Comparison of ENCODE assay signal across 1 cellular context in the genomic region with DNA sequence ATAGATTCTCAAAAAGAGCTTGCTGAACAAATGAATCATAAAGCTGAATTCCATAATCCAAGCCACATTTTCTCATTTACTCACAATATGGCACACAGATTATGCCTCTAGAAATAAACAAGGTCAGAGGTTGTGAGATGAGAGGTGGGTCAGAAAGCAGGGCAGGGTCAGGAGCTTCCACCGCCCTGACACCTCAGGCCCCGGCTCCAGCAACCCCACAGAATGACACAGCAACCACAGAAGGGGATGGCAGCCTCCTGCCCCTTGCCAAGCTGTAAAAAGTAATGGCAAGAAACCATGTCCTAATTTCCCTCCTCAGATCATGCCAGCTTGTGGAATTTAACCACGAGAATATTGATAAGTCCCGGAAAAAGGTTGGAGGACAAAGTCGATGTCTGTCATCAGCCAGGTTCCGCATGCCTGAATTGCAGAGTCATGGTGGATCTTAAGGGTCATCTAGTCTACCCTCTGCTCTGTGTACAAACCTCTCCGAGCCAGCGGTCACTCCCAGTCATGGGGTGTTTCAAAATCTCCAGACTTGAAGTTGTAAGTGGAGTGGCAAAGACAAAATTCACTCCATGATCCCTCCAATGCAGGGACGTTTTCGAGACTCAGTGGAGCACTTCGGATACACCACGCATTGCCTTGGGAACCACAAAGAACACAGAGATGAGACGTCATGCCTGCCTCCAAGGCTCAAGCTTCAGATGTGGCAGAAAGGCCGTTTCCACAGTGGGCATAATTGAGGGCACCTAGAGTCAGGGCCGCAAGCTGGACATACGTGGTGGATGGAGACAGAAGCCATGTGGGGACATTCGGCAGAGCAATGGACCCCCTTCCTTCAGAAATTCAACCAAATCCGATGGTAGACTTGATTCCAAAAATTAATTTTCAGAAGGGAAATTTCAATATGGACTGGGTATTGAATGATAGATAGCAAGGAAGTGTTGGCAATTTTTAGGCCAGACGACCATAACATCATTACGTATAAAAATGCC.
TF ChIP-seq lines count a peak whose summit lies in the region.

No MANE protein-coding gene starts in this region.

TF ChIP-seq in HepG2, 621 proteins besides CTCF, POLR2A, EP300 and RAD21 (continued from another document and continues in another):
- TF ChIP-seq, protein P1, sequence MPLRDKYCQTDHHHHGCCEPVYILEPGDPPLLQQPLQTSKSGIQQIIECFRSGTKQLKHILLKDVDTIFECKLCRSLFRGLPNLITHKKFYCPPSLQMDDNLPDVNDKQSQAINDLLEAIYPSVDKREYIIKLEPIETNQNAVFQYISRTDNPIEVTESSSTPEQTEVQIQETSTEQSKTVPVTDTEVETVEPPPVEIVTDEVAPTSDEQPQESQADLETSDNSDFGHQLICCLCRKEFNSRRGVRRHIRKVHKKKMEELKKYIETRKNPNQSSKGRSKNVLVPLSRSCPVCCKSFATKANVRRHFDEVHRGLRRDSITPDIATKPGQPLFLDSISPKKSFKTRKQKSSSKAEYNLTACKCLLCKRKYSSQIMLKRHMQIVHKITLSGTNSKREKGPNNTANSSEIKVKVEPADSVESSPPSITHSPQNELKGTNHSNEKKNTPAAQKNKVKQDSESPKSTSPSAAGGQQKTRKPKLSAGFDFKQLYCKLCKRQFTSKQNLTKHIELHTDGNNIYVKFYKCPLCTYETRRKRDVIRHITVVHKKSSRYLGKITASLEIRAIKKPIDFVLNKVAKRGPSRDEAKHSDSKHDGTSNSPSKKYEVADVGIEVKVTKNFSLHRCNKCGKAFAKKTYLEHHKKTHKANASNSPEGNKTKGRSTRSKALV (CRISPR knock-in tag; IDR thresholded peaks at IDR 0.05), result no peak
- TF ChIP-seq, protein P2, sequence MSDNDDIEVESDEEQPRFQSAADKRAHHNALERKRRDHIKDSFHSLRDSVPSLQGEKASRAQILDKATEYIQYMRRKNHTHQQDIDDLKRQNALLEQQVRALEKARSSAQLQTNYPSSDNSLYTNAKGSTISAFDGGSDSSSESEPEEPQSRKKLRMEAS (IDR thresholded peaks at IDR 0.05), result peak; percentile 87
- no peak for TF ChIP-seq ZMYM4 (CRISPR knock-in tag; IDR thresholded peaks at IDR 0.05)
- TF ChIP-seq ZNF317 (CRISPR knock-in tag; IDR thresholded peaks at IDR 0.05), result no peak
- TF ChIP-seq, protein P3, sequence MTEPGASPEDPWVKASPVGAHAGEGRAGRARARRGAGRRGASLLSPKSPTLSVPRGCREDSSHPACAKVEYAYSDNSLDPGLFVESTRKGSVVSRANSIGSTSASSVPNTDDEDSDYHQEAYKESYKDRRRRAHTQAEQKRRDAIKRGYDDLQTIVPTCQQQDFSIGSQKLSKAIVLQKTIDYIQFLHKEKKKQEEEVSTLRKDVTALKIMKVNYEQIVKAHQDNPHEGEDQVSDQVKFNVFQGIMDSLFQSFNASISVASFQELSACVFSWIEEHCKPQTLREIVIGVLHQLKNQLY (CRISPR knock-in tag; IDR thresholded peaks at IDR 0.05), result 0 out of 2 replicates have a peak, but pooled peaks have one; percentile 69
- TF ChIP-seq ZNF441 (CRISPR knock-in tag; IDR thresholded peaks at IDR 0.05; ENCODE audit: borderline replicate concordance), result no peak
- TF ChIP-seq, protein P4, sequence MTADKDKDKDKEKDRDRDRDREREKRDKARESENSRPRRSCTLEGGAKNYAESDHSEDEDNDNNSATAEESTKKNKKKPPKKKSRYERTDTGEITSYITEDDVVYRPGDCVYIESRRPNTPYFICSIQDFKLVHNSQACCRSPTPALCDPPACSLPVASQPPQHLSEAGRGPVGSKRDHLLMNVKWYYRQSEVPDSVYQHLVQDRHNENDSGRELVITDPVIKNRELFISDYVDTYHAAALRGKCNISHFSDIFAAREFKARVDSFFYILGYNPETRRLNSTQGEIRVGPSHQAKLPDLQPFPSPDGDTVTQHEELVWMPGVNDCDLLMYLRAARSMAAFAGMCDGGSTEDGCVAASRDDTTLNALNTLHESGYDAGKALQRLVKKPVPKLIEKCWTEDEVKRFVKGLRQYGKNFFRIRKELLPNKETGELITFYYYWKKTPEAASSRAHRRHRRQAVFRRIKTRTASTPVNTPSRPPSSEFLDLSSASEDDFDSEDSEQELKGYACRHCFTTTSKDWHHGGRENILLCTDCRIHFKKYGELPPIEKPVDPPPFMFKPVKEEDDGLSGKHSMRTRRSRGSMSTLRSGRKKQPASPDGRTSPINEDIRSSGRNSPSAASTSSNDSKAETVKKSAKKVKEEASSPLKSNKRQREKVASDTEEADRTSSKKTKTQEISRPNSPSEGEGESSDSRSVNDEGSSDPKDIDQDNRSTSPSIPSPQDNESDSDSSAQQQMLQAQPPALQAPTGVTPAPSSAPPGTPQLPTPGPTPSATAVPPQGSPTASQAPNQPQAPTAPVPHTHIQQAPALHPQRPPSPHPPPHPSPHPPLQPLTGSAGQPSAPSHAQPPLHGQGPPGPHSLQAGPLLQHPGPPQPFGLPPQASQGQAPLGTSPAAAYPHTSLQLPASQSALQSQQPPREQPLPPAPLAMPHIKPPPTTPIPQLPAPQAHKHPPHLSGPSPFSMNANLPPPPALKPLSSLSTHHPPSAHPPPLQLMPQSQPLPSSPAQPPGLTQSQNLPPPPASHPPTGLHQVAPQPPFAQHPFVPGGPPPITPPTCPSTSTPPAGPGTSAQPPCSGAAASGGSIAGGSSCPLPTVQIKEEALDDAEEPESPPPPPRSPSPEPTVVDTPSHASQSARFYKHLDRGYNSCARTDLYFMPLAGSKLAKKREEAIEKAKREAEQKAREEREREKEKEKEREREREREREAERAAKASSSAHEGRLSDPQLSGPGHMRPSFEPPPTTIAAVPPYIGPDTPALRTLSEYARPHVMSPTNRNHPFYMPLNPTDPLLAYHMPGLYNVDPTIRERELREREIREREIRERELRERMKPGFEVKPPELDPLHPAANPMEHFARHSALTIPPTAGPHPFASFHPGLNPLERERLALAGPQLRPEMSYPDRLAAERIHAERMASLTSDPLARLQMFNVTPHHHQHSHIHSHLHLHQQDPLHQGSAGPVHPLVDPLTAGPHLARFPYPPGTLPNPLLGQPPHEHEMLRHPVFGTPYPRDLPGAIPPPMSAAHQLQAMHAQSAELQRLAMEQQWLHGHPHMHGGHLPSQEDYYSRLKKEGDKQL (CRISPR knock-in tag; IDR thresholded peaks at IDR 0.05; ENCODE audit: low read depth), result no peak
- peak; percentile 87 for TF ChIP-seq ZSCAN29 (CRISPR knock-in tag; conservative IDR thresholded peaks at IDR 0.05)
- no peak for TF ChIP-seq EZH2 (conservative IDR thresholded peaks at IDR 0.05; ENCODE audit: low read depth, low read length)
- no peak for TF ChIP-seq ZNF720 (CRISPR knock-in tag; IDR thresholded peaks at IDR 0.05)
- peak; percentile 72; the same call in 1 of the 2 replicates for TF ChIP-seq MEIS1 (CRISPR knock-in tag; IDR thresholded peaks at IDR 0.05; ENCODE audit: borderline replicate concordance)
- TF ChIP-seq, protein P5, sequence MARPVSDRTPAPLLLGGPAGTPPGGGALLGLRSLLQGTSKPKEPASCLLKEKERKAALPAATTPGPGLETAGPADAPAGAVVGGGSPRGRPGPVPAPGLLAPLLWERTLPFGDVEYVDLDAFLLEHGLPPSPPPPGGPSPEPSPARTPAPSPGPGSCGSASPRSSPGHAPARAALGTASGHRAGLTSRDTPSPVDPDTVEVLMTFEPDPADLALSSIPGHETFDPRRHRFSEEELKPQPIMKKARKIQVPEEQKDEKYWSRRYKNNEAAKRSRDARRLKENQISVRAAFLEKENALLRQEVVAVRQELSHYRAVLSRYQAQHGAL (CRISPR knock-in tag; IDR thresholded peaks at IDR 0.05; ENCODE audit: not compliant biosample characterization), result no peak
- TF ChIP-seq NFRKB (IDR thresholded peaks at IDR 0.05), result no peak
- TF ChIP-seq MYNN (CRISPR knock-in tag; IDR thresholded peaks at IDR 0.05; ENCODE audit: low read depth), result no peak
- no peak for TF ChIP-seq GFI1 (CRISPR knock-in tag; IDR thresholded peaks at IDR 0.05; ENCODE audit: borderline replicate concordance)
- 0 out of 2 replicates have a peak, but pooled peaks have one; percentile 75 for TF ChIP-seq ZNF44 (CRISPR knock-in tag; IDR thresholded peaks at IDR 0.05)
- TF ChIP-seq ZNF644 (CRISPR knock-in tag; IDR thresholded peaks at IDR 0.05; ENCODE audit: low read depth), result peak; percentile 30; the same call in 1 of the 2 replicates
- no peak for TF ChIP-seq MTF1 (CRISPR knock-in tag; IDR thresholded peaks at IDR 0.05)
- TF ChIP-seq NFIC (IDR thresholded peaks at IDR 0.05; ENCODE audit: low read length), result peak; percentile 73; the same call in 1 of the 2 replicates
- TF ChIP-seq ZNF207 (IDR thresholded peaks at IDR 0.05; ENCODE audit: borderline replicate concordance), result no peak
- peak; percentile 54; the same call in 1 of the 2 replicates for TF ChIP-seq DPF2 (CRISPR knock-in tag; IDR thresholded peaks at IDR 0.05; ENCODE audit: borderline replicate concordance, low read depth)
- TF ChIP-seq FOXM1 (CRISPR knock-in tag; IDR thresholded peaks at IDR 0.05), result no peak
- no peak; the same call in 1 of the 2 replicates for TF ChIP-seq GATA4 (IDR thresholded peaks at IDR 0.05; ENCODE audit: borderline replicate concordance, low read depth)
- no peak for TF ChIP-seq ZNF24 (IDR thresholded peaks at IDR 0.05)
- TF ChIP-seq, protein P6, sequence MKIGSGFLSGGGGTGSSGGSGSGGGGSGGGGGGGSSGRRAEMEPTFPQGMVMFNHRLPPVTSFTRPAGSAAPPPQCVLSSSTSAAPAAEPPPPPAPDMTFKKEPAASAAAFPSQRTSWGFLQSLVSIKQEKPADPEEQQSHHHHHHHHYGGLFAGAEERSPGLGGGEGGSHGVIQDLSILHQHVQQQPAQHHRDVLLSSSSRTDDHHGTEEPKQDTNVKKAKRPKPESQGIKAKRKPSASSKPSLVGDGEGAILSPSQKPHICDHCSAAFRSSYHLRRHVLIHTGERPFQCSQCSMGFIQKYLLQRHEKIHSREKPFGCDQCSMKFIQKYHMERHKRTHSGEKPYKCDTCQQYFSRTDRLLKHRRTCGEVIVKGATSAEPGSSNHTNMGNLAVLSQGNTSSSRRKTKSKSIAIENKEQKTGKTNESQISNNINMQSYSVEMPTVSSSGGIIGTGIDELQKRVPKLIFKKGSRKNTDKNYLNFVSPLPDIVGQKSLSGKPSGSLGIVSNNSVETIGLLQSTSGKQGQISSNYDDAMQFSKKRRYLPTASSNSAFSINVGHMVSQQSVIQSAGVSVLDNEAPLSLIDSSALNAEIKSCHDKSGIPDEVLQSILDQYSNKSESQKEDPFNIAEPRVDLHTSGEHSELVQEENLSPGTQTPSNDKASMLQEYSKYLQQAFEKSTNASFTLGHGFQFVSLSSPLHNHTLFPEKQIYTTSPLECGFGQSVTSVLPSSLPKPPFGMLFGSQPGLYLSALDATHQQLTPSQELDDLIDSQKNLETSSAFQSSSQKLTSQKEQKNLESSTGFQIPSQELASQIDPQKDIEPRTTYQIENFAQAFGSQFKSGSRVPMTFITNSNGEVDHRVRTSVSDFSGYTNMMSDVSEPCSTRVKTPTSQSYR (CRISPR knock-in tag; IDR thresholded peaks at IDR 0.05; ENCODE audit: borderline replicate concordance), result no peak; the same call in 1 of the 2 replicates
- TF ChIP-seq ZNF746 (CRISPR knock-in tag; IDR thresholded peaks at IDR 0.05), result peak; percentile 59; the same call in 1 of the 2 replicates
- no peak for TF ChIP-seq HDAC6 (IDR thresholded peaks at IDR 0.05; ENCODE audit: low read depth, low read length)
- TF ChIP-seq FOXA3 (CRISPR knock-in tag; IDR thresholded peaks at IDR 0.05), result peak; percentile 87
- peak; percentile 85; the same call in 1 of the 2 replicates for TF ChIP-seq MED13 (CRISPR knock-in tag; IDR thresholded peaks at IDR 0.05)
- TF ChIP-seq PHF20 (CRISPR knock-in tag; IDR thresholded peaks at IDR 0.05), result no peak
- no peak for TF ChIP-seq REL (CRISPR knock-in tag; conservative IDR thresholded peaks at IDR 0.05)
- TF ChIP-seq MYC (CRISPR knock-in tag; IDR thresholded peaks at IDR 0.05; ENCODE audit: borderline replicate concordance), result peak; percentile 6; the same call in 1 of the 2 replicates
- TF ChIP-seq, protein P7, sequence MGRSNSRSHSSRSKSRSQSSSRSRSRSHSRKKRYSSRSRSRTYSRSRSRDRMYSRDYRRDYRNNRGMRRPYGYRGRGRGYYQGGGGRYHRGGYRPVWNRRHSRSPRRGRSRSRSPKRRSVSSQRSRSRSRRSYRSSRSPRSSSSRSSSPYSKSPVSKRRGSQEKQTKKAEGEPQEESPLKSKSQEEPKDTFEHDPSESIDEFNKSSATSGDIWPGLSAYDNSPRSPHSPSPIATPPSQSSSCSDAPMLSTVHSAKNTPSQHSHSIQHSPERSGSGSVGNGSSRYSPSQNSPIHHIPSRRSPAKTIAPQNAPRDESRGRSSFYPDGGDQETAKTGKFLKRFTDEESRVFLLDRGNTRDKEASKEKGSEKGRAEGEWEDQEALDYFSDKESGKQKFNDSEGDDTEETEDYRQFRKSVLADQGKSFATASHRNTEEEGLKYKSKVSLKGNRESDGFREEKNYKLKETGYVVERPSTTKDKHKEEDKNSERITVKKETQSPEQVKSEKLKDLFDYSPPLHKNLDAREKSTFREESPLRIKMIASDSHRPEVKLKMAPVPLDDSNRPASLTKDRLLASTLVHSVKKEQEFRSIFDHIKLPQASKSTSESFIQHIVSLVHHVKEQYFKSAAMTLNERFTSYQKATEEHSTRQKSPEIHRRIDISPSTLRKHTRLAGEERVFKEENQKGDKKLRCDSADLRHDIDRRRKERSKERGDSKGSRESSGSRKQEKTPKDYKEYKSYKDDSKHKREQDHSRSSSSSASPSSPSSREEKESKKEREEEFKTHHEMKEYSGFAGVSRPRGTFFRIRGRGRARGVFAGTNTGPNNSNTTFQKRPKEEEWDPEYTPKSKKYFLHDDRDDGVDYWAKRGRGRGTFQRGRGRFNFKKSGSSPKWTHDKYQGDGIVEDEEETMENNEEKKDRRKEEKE (IDR thresholded peaks at IDR 0.05), result no peak
- peak; percentile 79; the same call in 1 of the 2 replicates for TF ChIP-seq ZSCAN9 (CRISPR knock-in tag; IDR thresholded peaks at IDR 0.05; ENCODE audit: borderline replicate concordance)
- peak; percentile 62; the same call in 1 of the 2 replicates for TF ChIP-seq HNF4G (IDR thresholded peaks at IDR 0.05; ENCODE audit: borderline replicate concordance, low read depth, low read length)
- peak; percentile 79; the same call in 1 of the 2 replicates for TF ChIP-seq HNF4G (CRISPR knock-in tag; IDR thresholded peaks at IDR 0.05; ENCODE audit: borderline replicate concordance, low read depth)
